Comparison of ENCODE assay signal across 18 cellular contexts in the genomic region with DNA sequence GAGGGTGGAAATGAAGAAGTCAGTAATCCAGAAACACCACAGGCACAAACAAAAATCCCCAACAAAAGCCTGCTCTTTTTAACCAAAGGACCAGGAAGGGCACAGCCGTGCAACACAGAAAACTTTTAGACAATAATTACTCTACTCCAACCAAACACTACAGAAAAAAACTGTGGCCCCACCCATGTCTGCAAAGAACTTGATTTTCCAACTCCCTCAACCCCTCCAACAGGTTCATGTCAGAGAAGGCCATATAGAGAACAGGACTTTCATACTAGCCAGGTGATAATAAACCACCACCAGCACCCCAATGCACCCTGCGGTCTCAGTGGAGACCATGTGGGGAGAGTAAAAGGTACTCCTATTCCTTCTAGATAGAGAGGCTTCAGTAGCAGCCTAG. TPM values are rescaled to one million over a fixed set of nuclear protein-coding genes. Genes with fewer than 3 reads are reported as not detected.
A peak's percentile ranks its signal among the peaks of the same experiment; 100 is the strongest.
DNase-seq lines count a peak whose midpoint lies in the region; ATAC-seq, FAIRE-seq and TF ChIP-seq lines count a peak whose summit lies in the region.
"Had no signal": no experiment of that assay in that cellular context is flagged by ENCODE, and none has a peak within 500 bp of the region (broad histone marks: within the 10 kb centered on the region; RNA-seq: fewer than 3 reads in every experiment).

No MANE protein-coding gene starts in this region.

- H3K4me3 Mint-ChIP-seq in natural killer cell (peak overlapping the region; percentile 32), memory B cell (no peak overlapping the region)
- H3K4me3 Mint-ChIP-seq in natural killer cell treated with Interleukin-12 subunit alpha and Interleukin-12 subunit beta and Interleukin-15 and Interleukin-18, amount 100 ng/mL, for 72 hours, result no peak overlapping the region
- no peak overlapping the region for H3K4me3 Mint-ChIP-seq in activated naive CD8-positive, alpha-beta T cell treated with anti-CD3 and anti-CD28 coated beads for 36 hours

- DNase-seq in natural killer cell (no peak), memory B cell (ENCODE audit: low spot score in 2 of 2) (no peak), midbrain (lab: John Stamatoyannopoulos, UW) (no peak), RCC 7860 (ENCODE audit: low spot score) (no peak)
- no peak for DNase-seq in natural killer cell treated with Interleukin-12 subunit alpha and Interleukin-12 subunit beta and Interleukin-15 and Interleukin-18, amount 100 ng/mL, for 72 hours (ENCODE audit: low spot score)
- DNase-seq in activated naive CD8-positive, alpha-beta T cell treated with anti-CD3 and anti-CD28 coated beads for 36 hours, result no peak
- DNase-seq: activated CD4-positive, alpha-beta T cell treated with anti-CD3 and anti-CD28 coated beads for 1 hour; DMS53; KG1; MV-4-11; NCI-H1694 treated with DMSO at 0.1 percent for 48 hours; NCI-H2227 treated with DMSO at 0.1 percent for 48 hours; NCI-H774; nucleus accumbens; right cardiac atrium had no signal

- H3K36me3 Mint-ChIP-seq in natural killer cell, result peaks cover 8% of the 10 kb centered on the region
- peaks cover 37% of the 10 kb centered on the region for H3K36me3 Mint-ChIP-seq in natural killer cell treated with Interleukin-12 subunit alpha and Interleukin-12 subunit beta and Interleukin-15 and Interleukin-18, amount 100 ng/mL, for 72 hours
- H3K36me3 Mint-ChIP-seq in activated naive CD8-positive, alpha-beta T cell treated with anti-CD3 and anti-CD28 coated beads for 36 hours, result peaks cover 68% of the 10 kb centered on the region
- H3K36me3 Mint-ChIP-seq in memory B cell, result peaks cover 46% of the 10 kb centered on the region

- peak overlapping the region; percentile 77 to 81 for H3K27ac Mint-ChIP-seq in natural killer cell
- H3K27ac Mint-ChIP-seq in natural killer cell treated with Interleukin-12 subunit alpha and Interleukin-12 subunit beta and Interleukin-15 and Interleukin-18, amount 100 ng/mL, for 72 hours, result peak overlapping the region in 1 of 2 donors; percentile 15
- peak overlapping the region; percentile 32 for H3K27ac Mint-ChIP-seq in activated naive CD8-positive, alpha-beta T cell treated with anti-CD3 and anti-CD28 coated beads for 36 hours
- peak overlapping the region; percentile 76 for H3K27ac Mint-ChIP-seq in memory B cell

- H3K4me1 Mint-ChIP-seq in natural killer cell (peaks cover 50 to 60% of the 10 kb centered on the region in 2 donors), memory B cell (peaks cover 30% of the 10 kb centered on the region)
- peaks cover 27 to 50% of the 10 kb centered on the region in 2 donors for H3K4me1 Mint-ChIP-seq in natural killer cell treated with Interleukin-12 subunit alpha and Interleukin-12 subunit beta and Interleukin-15 and Interleukin-18, amount 100 ng/mL, for 72 hours (ENCODE audit: low read depth in 2 of 2)
- H3K4me1 Mint-ChIP-seq in activated naive CD8-positive, alpha-beta T cell treated with anti-CD3 and anti-CD28 coated beads for 36 hours, result peaks cover 54% of the 10 kb centered on the region

- no peaks in the 10 kb centered on the region for H3K27me3 Mint-ChIP-seq in natural killer cell (ENCODE audit: low read depth in 2 of 2)
- H3K27me3 Mint-ChIP-seq in natural killer cell treated with Interleukin-12 subunit alpha and Interleukin-12 subunit beta and Interleukin-15 and Interleukin-18, amount 100 ng/mL, for 72 hours, result no peaks in the 10 kb centered on the region
- no peaks in the 10 kb centered on the region for H3K27me3 Mint-ChIP-seq in activated naive CD8-positive, alpha-beta T cell treated with anti-CD3 and anti-CD28 coated beads for 36 hours
- no peaks in the 10 kb centered on the region for H3K27me3 Mint-ChIP-seq in memory B cell

- FAIRE-seq in RCC 7860 (lab: Jason Lieb, UNC), result no peak
- FAIRE-seq: endometrium had no signal

- ATAC-seq in natural killer cell, result no peak
- no peak for ATAC-seq in natural killer cell treated with Interleukin-12 subunit alpha and Interleukin-12 subunit beta and Interleukin-15 and Interleukin-18, amount 100 ng/mL, for 72 hours
- no peak for ATAC-seq in memory B cell (ENCODE audit: low read depth)
- ATAC-seq in HG03469 (IDR thresholded peaks at IDR 0.05; ENCODE audit: unreplicated experiment), result no peak
- ATAC-seq: activated naive CD4-positive, alpha-beta T cell treated with anti-CD3 and anti-CD28 coated beads, Interleukin-2, amount 50 U/mL, for 72 hours; right cardiac atrium had no signal

- intact Hi-C loops in natural killer cell (cut with micrococcal nuclease), result no loop called here

- no peak for TF ChIP-seq CTCF in natural killer cell (IDR thresholded peaks at IDR 0.05)

- H3K9me3 Mint-ChIP-seq in natural killer cell, result no peaks in the 10 kb centered on the region
- no peaks in the 10 kb centered on the region for H3K9me3 Mint-ChIP-seq in natural killer cell treated with Interleukin-12 subunit alpha and Interleukin-12 subunit beta and Interleukin-15 and Interleukin-18, amount 100 ng/mL, for 72 hours
- peaks cover 15% of the 10 kb centered on the region for H3K9me3 Mint-ChIP-seq in activated naive CD8-positive, alpha-beta T cell treated with anti-CD3 and anti-CD28 coated beads for 36 hours
- H3K9me3 Mint-ChIP-seq in memory B cell, result peaks cover 2% of the 10 kb centered on the region

RNA-seq across cellular contexts. Expression of a gene that starts 16.8 kb away (rescaled TPM):
- 100 to 1,000 TPM; 121 to 130 (median 125) TPM for total RNA-seq in natural killer cell
- total RNA-seq in natural killer cell treated with Interleukin-12 subunit alpha and Interleukin-12 subunit beta and Interleukin-15 and Interleukin-18, amount 100 ng/mL, for 72 hours, result 10 to 100 TPM; 53.2 to 77.6 TPM
- total RNA-seq in activated naive CD8-positive, alpha-beta T cell treated with anti-CD3 and anti-CD28 coated beads for 36 hours, result 10 to 100 TPM; 39.6 to 41.4 TPM

RNA-seq across cellular contexts. Expression of a gene that starts 57.5 kb away (rescaled TPM):
- 10 to 100 TPM in 2 of 3 donors, 1 to 10 TPM in 1; 8.4 to 14.4 (median 11.1) TPM for total RNA-seq in natural killer cell
- total RNA-seq in natural killer cell treated with Interleukin-12 subunit alpha and Interleukin-12 subunit beta and Interleukin-15 and Interleukin-18, amount 100 ng/mL, for 72 hours, result 10 to 100 TPM; 12.4 to 26.3 TPM
- total RNA-seq in activated naive CD8-positive, alpha-beta T cell treated with anti-CD3 and anti-CD28 coated beads for 36 hours, result 10 to 100 TPM; 19.3 to 22.8 TPM
